Comparison of ENCODE assay signal across 17 cellular contexts in genomic region chr10:85967594-85967993, GRCh38.
DNase-seq lines count a peak whose midpoint lies in the region; ATAC-seq, FAIRE-seq and TF ChIP-seq lines count a peak whose summit lies in the region.
"Had no signal": no experiment of that assay in that cellular context is flagged by ENCODE, and none has a peak within 500 bp of the region (broad histone marks: within the 10 kb centered on the region; RNA-seq: fewer than 3 reads in every experiment).

No MANE protein-coding gene starts in this region.

- ATAC-seq in activated naive CD4-positive, alpha-beta T cell treated with anti-CD3 and anti-CD28 coated beads, Interleukin-2, amount 50 U/mL, for 72 hours = peak; percentile 51 to 89
- ATAC-seq in HG02759 (IDR thresholded peaks at IDR 0.05; ENCODE audit: unreplicated experiment) (peak; percentile 67), HG03139 (IDR thresholded peaks at IDR 0.05; ENCODE audit: unreplicated experiment) (no peak)

- H3K36me3 ChIP-seq in kidney (ENCODE audit: control insufficient read depth in 1 of 2, insufficient read depth in 2 of 2, low read length in 2 of 2) = no peaks in the 10 kb centered on the region
- H3K36me3 ChIP-seq: neural progenitor cell, suprapubic skin had no signal

- H3K27ac ChIP-seq in kidney (ENCODE audit: low read depth in 2 of 2, low read length in 2 of 2) = no peak overlapping the region
- H3K27ac ChIP-seq: neural progenitor cell, suprapubic skin had no signal

- H3K9me3 Mint-ChIP-seq in activated naive CD4-positive, alpha-beta T cell treated with anti-CD3 and anti-CD28 coated beads, Interleukin-2, amount 50 U/mL, for 72 hours = peaks cover 13 to 15% of the 10 kb centered on the region in 2 donors
- H3K9me3 Mint-ChIP-seq in activated naive CD4-positive, alpha-beta T cell treated with anti-CD3 and anti-CD28 coated beads for 36 hours = peaks cover 6% of the 10 kb centered on the region

- no peak overlapping the region for H3K4me3 Mint-ChIP-seq in activated naive CD4-positive, alpha-beta T cell treated with anti-CD3 and anti-CD28 coated beads for 36 hours
- H3K4me3 Mint-ChIP-seq: neural progenitor cell had no signal

- H3K4me3 ChIP-seq in kidney (ENCODE audit: low read length in 2 of 2) = no peak overlapping the region
- H3K4me3 ChIP-seq: neural progenitor cell, suprapubic skin had no signal

- no peaks in the 10 kb centered on the region for H3K4me1 ChIP-seq in kidney (ENCODE audit: control insufficient read depth in 1 of 2, insufficient read depth in 1 of 2, low read depth in 1 of 2, low read length in 2 of 2)
- H3K4me1 ChIP-seq: neural progenitor cell, suprapubic skin had no signal

- CTCF ChIA-PET in activated naive CD4-positive, alpha-beta T cell treated with anti-CD3 and anti-CD28 coated beads for 36 hours (lab: Charles Lee) = no interaction called here

- peaks cover 2 to 6% of the 10 kb centered on the region in 2 donors for H3K9me3 ChIP-seq in kidney (ENCODE audit: control insufficient read depth in 1 of 2, low read length in 2 of 2)

- TF ChIP-seq CTCF in kidney (IDR thresholded peaks at IDR 0.05; ENCODE audit: borderline replicate concordance, extremely low read depth, insufficient read depth) = no peak

- H3K27ac Mint-ChIP-seq in activated naive CD4-positive, alpha-beta T cell treated with anti-CD3 and anti-CD28 coated beads, Interleukin-2, amount 50 U/mL, for 72 hours = no peak overlapping the region
- H3K27ac Mint-ChIP-seq in activated naive CD4-positive, alpha-beta T cell treated with anti-CD3 and anti-CD28 coated beads for 36 hours = no peak overlapping the region
- H3K27ac Mint-ChIP-seq: neural progenitor cell had no signal

- intact Hi-C loops in activated naive CD4-positive, alpha-beta T cell treated with anti-CD3 and anti-CD28 coated beads for 36 hours (cut with micrococcal nuclease) = no loop called here
- intact Hi-C loops in kidney (cut with DNase I) = no loop called here

- FAIRE-seq in urothelium cell line (lab: Jason Lieb, UNC) (no peak), kidney (lab: Jason Lieb, UNC) (no peak)

- no peak overlapping the region for H3K9ac ChIP-seq in kidney (ENCODE audit: low read length in 2 of 2)
- H3K9ac ChIP-seq: neural progenitor cell had no signal

- H3K36me3 Mint-ChIP-seq in activated naive CD4-positive, alpha-beta T cell treated with anti-CD3 and anti-CD28 coated beads, Interleukin-2, amount 50 U/mL, for 72 hours = peaks cover 9 to 12% of the 10 kb centered on the region in 2 donors
- H3K36me3 Mint-ChIP-seq in activated naive CD4-positive, alpha-beta T cell treated with anti-CD3 and anti-CD28 coated beads for 36 hours (ENCODE audit: low read depth) = no peaks in the 10 kb centered on the region
- H3K36me3 Mint-ChIP-seq: neural progenitor cell had no signal

- H3K27me3 Mint-ChIP-seq in activated naive CD4-positive, alpha-beta T cell treated with anti-CD3 and anti-CD28 coated beads for 36 hours (ENCODE audit: low read depth) = peaks cover 21% of the 10 kb centered on the region

- DNase-seq in activated naive CD4-positive, alpha-beta T cell treated with anti-CD3 and anti-CD28 coated beads, Interleukin-2, amount 50 U/mL, for 72 hours (ENCODE audit: low spot score in 2 of 2) = no peak
- DNase-seq in activated naive CD4-positive, alpha-beta T cell treated with anti-CD3 and anti-CD28 coated beads for 36 hours = no peak
- peak; percentile 69 for DNase-seq in RKO (ENCODE audit: low spot score)
- DNase-seq in urothelium cell line (ENCODE audit: low spot score) = peak; percentile 32
- no peak for DNase-seq in midbrain (lab: John Stamatoyannopoulos, UW)
- no peak for DNase-seq in kidney
- DNase-seq: activated CD4-positive, alpha-beta T cell treated with anti-CD3 and anti-CD28 coated beads for 1 hour; cerebellar nuclear complex; GF-D8; mesenchymal stem cell; NCI-H2171; NK-92 treated with Interleukin-12 subunit alpha and Interleukin-12 subunit beta, amount 100 ng/mL, for 24 hours; SHP77 had no signal

- no peaks in the 10 kb centered on the region for H3K4me1 Mint-ChIP-seq in activated naive CD4-positive, alpha-beta T cell treated with anti-CD3 and anti-CD28 coated beads for 36 hours (ENCODE audit: low read depth)
- H3K4me1 Mint-ChIP-seq: neural progenitor cell had no signal

Comparison
In these comparisons a context has a peak if more than half of its experiments do, and no peak if none do; other contexts are left out.
1. DNase-seq: peak in RKO (single experiment) and urothelium cell line (single experiment); none in activated naive CD4-positive, alpha-beta T cell treated with anti-CD3 and anti-CD28 coated beads, Interleukin-2, amount 50 U/mL, for 72 hours (0 of 2), activated naive CD4-positive, alpha-beta T cell treated with anti-CD3 and anti-CD28 coated beads for 36 hours (single experiment), midbrain (single experiment) and kidney (single experiment).